18 cellular contexts compared by ENCODE assay signal in genomic region chr11:2790581-2790925, GRCh38.
DNase-seq lines count a peak whose midpoint lies in the region; ATAC-seq, FAIRE-seq and TF ChIP-seq lines count a peak whose summit lies in the region.
"Had no signal": no experiment of that assay in that cellular context is flagged by ENCODE, and none has a peak within 500 bp of the region (broad histone marks: within the 10 kb centered on the region; RNA-seq: fewer than 3 reads in every experiment).

No MANE protein-coding gene starts in this region.

- 97% methylated on average over 14 of the region's 14 CpGs for WGBS in right cardiac atrium

- peak; percentile 20 for DNase-seq in activated CD4-positive, CD25-positive, alpha-beta regulatory T cell treated with anti-CD3 and anti-CD28 coated beads, Interleukin-2, amount 50 U/mL, for 72 hours
- DNase-seq in WERI-Rb-1 (peak; percentile 2), right cardiac atrium (peak in 2 of 3 donors; percentile 14 to 47), sciatic nerve (ENCODE audit: low spot score) (peak; percentile 52), NCI-H2029 (lab: John Stamatoyannopoulos, UW) (no peak), NCI-H1105 treated with DMSO at 0.1 percent for 48 hours (lab: John Stamatoyannopoulos, UW) (no peak), GM19239 (ENCODE audit: insufficient read length, low spot score) (no peak)
- DNase-seq: activated CD4-positive, CD25-positive, alpha-beta regulatory T cell; GDM1; KBM-7; NCI-H345; stimulated activated naive B cell treated with anti-CD40 and anti-IgM and Interleukin-4, amounts not matched to agents 10 μg/mL and 1 μg/mL and 100 μg/mL, for 72 hours had no signal

- H3K27ac ChIP-seq in WERI-Rb-1, result no peak overlapping the region
- H3K27ac ChIP-seq in right cardiac atrium (ENCODE audit: low read length), result no peak overlapping the region
- H3K27ac ChIP-seq: 22Rv1, gastrocnemius medialis had no signal

- H3K4me1 ChIP-seq in right cardiac atrium (ENCODE audit: control insufficient read depth, insufficient read depth, low read length), result no peaks in the 10 kb centered on the region
- H3K4me1 ChIP-seq: gastrocnemius medialis had no signal

- intact Hi-C loops in right cardiac atrium (cut with DNase I), result no loop called here
- intact Hi-C loops in sciatic nerve (cut with DNase I), result no loop called here

- TF ChIP-seq CTCF in WERI-Rb-1 (IDR thresholded peaks at IDR 0.05; ENCODE audit: low read depth, low read length), result no peak

- no peaks in the 10 kb centered on the region for H3K27me3 ChIP-seq in WERI-Rb-1 (ENCODE audit: insufficient read depth, low read depth, severe bottlenecking)
- no peaks in the 10 kb centered on the region for H3K27me3 ChIP-seq in right cardiac atrium (ENCODE audit: control insufficient read depth, insufficient read depth)

- H3K9me3 ChIP-seq in WERI-Rb-1 (ENCODE audit: severe bottlenecking) (no peaks in the 10 kb centered on the region), right cardiac atrium (ENCODE audit: control insufficient read depth, low read length) (no peaks in the 10 kb centered on the region)
- H3K9me3 ChIP-seq: gastrocnemius medialis had no signal

- H3K4me3 ChIP-seq in WERI-Rb-1 (ENCODE audit: low read depth, low read length), result no peak overlapping the region
- no peak overlapping the region for H3K4me3 ChIP-seq in right cardiac atrium (ENCODE audit: low read length)

- H3K36me3 ChIP-seq in WERI-Rb-1, result no peaks in the 10 kb centered on the region
- H3K36me3 ChIP-seq: gastrocnemius medialis had no signal

- ATAC-seq in activated CD4-positive, CD25-positive, alpha-beta regulatory T cell treated with anti-CD3 and anti-CD28 coated beads, Interleukin-2, amount 50 U/mL, for 24 hours, result no peak
- no peak for ATAC-seq in right cardiac atrium
- ATAC-seq in sciatic nerve, result no peak
- ATAC-seq: gastrocnemius medialis had no signal

- FAIRE-seq in GM19239 (lab: Jason Lieb, UNC), result no peak
- FAIRE-seq: bronchial epithelial cell, endometrium, GM18507 had no signal

Comparison
In these comparisons a context has a peak if more than half of its experiments do, and no peak if none do; other contexts are left out.
1. DNase-seq: peak in activated CD4-positive, CD25-positive, alpha-beta regulatory T cell treated with anti-CD3 and anti-CD28 coated beads, Interleukin-2, amount 50 U/mL, for 72 hours (single experiment), WERI-Rb-1 (single experiment), right cardiac atrium (2 of 3) and sciatic nerve (single experiment); none in NCI-H2029 (single experiment), NCI-H1105 treated with DMSO at 0.1 percent for 48 hours (single experiment) and GM19239 (single experiment).